In genomic region chr17:79414063-79414462, GRCh38 we compare ENCODE assay signal across 22 cellular contexts.
"Had no signal": no experiment of that assay in that cellular context is flagged by ENCODE, and none has a peak within 500 bp of the region (broad histone marks: within the 10 kb centered on the region; RNA-seq: fewer than 3 reads in every experiment).

No MANE protein-coding gene starts in this region.

- H3K79me2 ChIP-seq: parathyroid adenoma had no signal

- H3K4me1 ChIP-seq: heart left ventricle, parathyroid adenoma, right lobe of liver, testis, uterus had no signal

- H3K9me3 ChIP-seq: heart left ventricle, mucosa of descending colon, right lobe of liver, testis, uterus had no signal

- H3K4me3 ChIP-seq: heart left ventricle, mucosa of descending colon, right lobe of liver, smooth muscle cell, testis, uterus had no signal

- H3K9ac ChIP-seq: parathyroid adenoma had no signal

- DNase-seq: activated CD4-positive, alpha-beta T cell treated with anti-CD3 and anti-CD28 coated beads, Interleukin-2, amount 10 ng/mL, durations not matched to agents 7 days and 5 days; activated CD8-positive, alpha-beta memory T cell treated with anti-CD3 and anti-CD28 coated beads, Interleukin-2, amount 10 ng/mL, durations not matched to agents 7 days and 5 days; activated CD8-positive, alpha-beta T cell treated with anti-CD3 and anti-CD28 coated beads for 36 hours; activated effector memory CD4-positive, alpha-beta T cell treated with anti-CD3 and anti-CD28 coated beads, Interleukin-2, amount 50 U/mL, for 16 hours; activated naive CD4-positive, alpha-beta T cell treated with anti-CD3 and anti-CD28 coated beads, Interleukin-2, amount 10 ng/mL, durations not matched to agents 7 days and 5 days; activated T-cell treated with anti-CD3 and anti-CD28 coated beads for 4 hours; effector CD4-positive, alpha-beta T cell; heart left ventricle; left colon; mesenchymal stem cell; mucosa of descending colon; nephron progenitor cell; right lobe of liver; stimulated activated CD4-positive, alpha-beta T cell treated with anti-CD3 and anti-CD28 coated beads, Interleukin-15, amount 100 ng/mL, for 24 hours; stimulated activated CD4-positive, alpha-beta T cell treated with anti-CD3 and anti-CD28 coated beads, Interleukin-2, amount 100 ng/mL, for 48 hours; stimulated activated CD8-positive, alpha-beta memory T cell treated with anti-CD3 and anti-CD28 coated beads, Interleukin-4, amount 100 ng/mL, for 48 hours; stimulated activated naive B cell treated with anti-CD40 and anti-IgM and Interleukin-4, amounts not matched to agents 10 μg/mL and 1 μg/mL and 100 μg/mL, for 72 hours; testis; trophoblast cell; uterus had no signal

- H3K36me3 ChIP-seq: heart left ventricle, right lobe of liver, uterus had no signal

- H3K27ac ChIP-seq: heart left ventricle, parathyroid adenoma, right lobe of liver, testis, uterus had no signal

- H3K27me3 ChIP-seq: right lobe of liver, testis, uterus had no signal

- H3K4me2 ChIP-seq: smooth muscle cell had no signal

- H2AFZ ChIP-seq: parathyroid adenoma had no signal
